ENCODE assay signal across 8 cellular contexts in the genomic region with DNA sequence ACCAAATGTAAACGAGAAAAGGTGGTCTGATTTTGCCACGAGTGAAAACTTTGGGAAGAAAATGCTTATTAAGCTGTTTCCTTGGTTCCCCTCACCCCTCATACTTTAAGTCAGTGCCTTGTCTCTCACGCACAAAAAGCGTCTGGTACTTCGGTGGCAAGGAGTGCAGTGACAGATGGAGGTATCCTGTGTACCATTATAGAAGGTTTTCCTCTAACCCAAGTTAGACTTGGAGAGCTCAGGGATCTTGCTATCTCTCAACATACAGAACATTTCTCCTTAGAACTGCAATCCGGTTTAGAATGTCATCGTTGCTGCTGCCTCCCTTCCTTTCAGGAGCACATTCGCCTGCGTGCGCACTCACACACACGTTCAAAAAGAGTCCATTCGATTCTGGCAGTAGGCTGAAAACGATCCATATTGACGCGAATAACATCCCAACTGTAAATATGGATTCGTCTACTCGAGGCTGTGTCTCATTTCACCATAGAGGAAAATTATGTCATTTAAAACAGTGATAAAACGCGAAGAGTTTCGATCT. TPM values are rescaled to one million over a fixed set of nuclear protein-coding genes. Genes with fewer than 3 reads are reported as not detected.
DNase-seq lines count a peak whose midpoint lies in the region; ATAC-seq and TF ChIP-seq lines count a peak whose summit lies in the region.

No MANE protein-coding gene starts in this region.

- no peaks in the 10 kb centered on the region for H3K36me3 ChIP-seq in Karpas-422 (ENCODE audit: insufficient read depth, low read length)
- no peaks in the 10 kb centered on the region for H3K36me3 ChIP-seq in neural progenitor cell

- H3K9me3 ChIP-seq in Karpas-422 (ENCODE audit: low read length) (no peaks in the 10 kb centered on the region), neural progenitor cell (ENCODE audit: low read depth) (no peaks in the 10 kb centered on the region)

- DNase-seq in DMS114 treated with DMSO at 0.1 percent for 48 hours (lab: John Stamatoyannopoulos, UW; ENCODE audit: unreplicated experiment) (peak; percentile 46), Karpas-422 (no peak), SK-N-DZ (ENCODE audit: low spot score) (peak; percentile 65), fibroblast of peridontal ligament (ENCODE audit: extremely low read depth) (peak; percentile 71), neural progenitor cell (ENCODE audit: low spot score) (peak; percentile 53), osteocyte (ENCODE audit: extremely low spot score, unreplicated experiment) (no peak)
- no peak for DNase-seq in activated CD4-positive, alpha-beta T cell treated with anti-CD3 and anti-CD28 coated beads, Interleukin-2, amount 50 U/mL, for 4 hours

- H3F3A ChIP-seq in neural progenitor cell (ENCODE audit: low read depth): peaks cover 24% of the 10 kb centered on the region

- peaks cover 14% of the 10 kb centered on the region for H3K36me3 Mint-ChIP-seq in neural progenitor cell
- peaks cover 18% of the 10 kb centered on the region for H3K36me3 Mint-ChIP-seq in osteocyte (ENCODE audit: unreplicated experiment)

- H3K9ac ChIP-seq in Karpas-422 (ENCODE audit: low read length) (peak overlapping the region; percentile 45), neural progenitor cell (no peak overlapping the region)

- 0 out of 2 replicates have a peak, but pooled peaks cover 2% of the 10 kb centered on the region for H3K27me3 ChIP-seq in Karpas-422 (ENCODE audit: low read length)
- no peaks in the 10 kb centered on the region for H3K27me3 ChIP-seq in neural progenitor cell

- H3K27ac Mint-ChIP-seq in neural progenitor cell (no peak overlapping the region), osteocyte (ENCODE audit: unreplicated experiment) (no peak overlapping the region)

- H3K79me2 ChIP-seq in Karpas-422 (ENCODE audit: low read length) (no peaks in the 10 kb centered on the region), neural progenitor cell (ENCODE audit: low read depth) (peaks cover 56% of the 10 kb centered on the region)

- H2AFZ ChIP-seq in Karpas-422 (ENCODE audit: low read length) (peak overlapping the region; percentile 67; the same call in 1 of the 2 replicates), neural progenitor cell (replicated peaks) (no peak overlapping the region)

- peaks cover 13% of the 10 kb centered on the region for H3K27me3 Mint-ChIP-seq in neural progenitor cell (ENCODE audit: insufficient read depth, low read depth)
- no peaks in the 10 kb centered on the region for H3K27me3 Mint-ChIP-seq in osteocyte (ENCODE audit: unreplicated experiment)

- H3K4me1 Mint-ChIP-seq in neural progenitor cell: peaks cover 19% of the 10 kb centered on the region
- peaks cover 38% of the 10 kb centered on the region for H3K4me1 Mint-ChIP-seq in osteocyte (ENCODE audit: unreplicated experiment)

- H3K4me1 ChIP-seq in Karpas-422 (ENCODE audit: low read length) (peaks cover 36% of the 10 kb centered on the region), neural progenitor cell (peaks cover 10% of the 10 kb centered on the region)

- no peak for TF ChIP-seq CTCF in neural progenitor cell (IDR thresholded peaks at IDR 0.05)
- TF ChIP-seq CTCF in osteocyte (IDR thresholded peaks at IDR 0.05): no peak

- H3K9me2 ChIP-seq in Karpas-422 (replicated peaks; ENCODE audit: insufficient read depth, low read length): no peaks in the 10 kb centered on the region

- no peak overlapping the region for H3K4me3 Mint-ChIP-seq in neural progenitor cell
- no peak overlapping the region for H3K4me3 Mint-ChIP-seq in osteocyte (ENCODE audit: unreplicated experiment)

- H3K9me3 Mint-ChIP-seq in neural progenitor cell: peaks cover 4% of the 10 kb centered on the region
- no peaks in the 10 kb centered on the region for H3K9me3 Mint-ChIP-seq in osteocyte (ENCODE audit: unreplicated experiment)

- no peaks in the 10 kb centered on the region for H4K20me1 ChIP-seq in Karpas-422 (ENCODE audit: insufficient read depth, low read depth, low read length)
- peaks cover 11% of the 10 kb centered on the region for H4K20me1 ChIP-seq in neural progenitor cell (ENCODE audit: low read depth)

- peak overlapping the region; percentile 72 for H3K4me2 ChIP-seq in Karpas-422 (ENCODE audit: low read depth, low read length, poor library complexity, severe bottlenecking)
- H3K4me2 ChIP-seq in neural progenitor cell: peak overlapping the region; percentile 92

- no peak overlapping the region for H3K27ac ChIP-seq in Karpas-422 (ENCODE audit: low read length)
- no peak overlapping the region for H3K27ac ChIP-seq in neural progenitor cell

- H3K4me3 ChIP-seq in Karpas-422 (ENCODE audit: low read length) (peak overlapping the region; percentile 58), neural progenitor cell (peak overlapping the region; percentile 97)

- ATAC-seq in HG02885 (IDR thresholded peaks at IDR 0.05; ENCODE audit: poor library complexity, unreplicated experiment): no peak

RNA-seq across cellular contexts. Expression of a gene that starts 1.1 kb away (rescaled TPM):
- total RNA-seq in Karpas-422 (2014; rRNA removed; shearing (Covaris generic); ENCODE audit: low replicate concordance): 2.2 and 2.8 TPM in 2 replicates
- 152 and 168 TPM in 2 replicates for polyA plus RNA-seq in SK-N-DZ (2014; cell fraction: cytosol; rRNA removed)
- 82.5 and 86.7 TPM in 2 replicates for polyA plus RNA-seq in SK-N-DZ (2014; cell fraction: nucleus; rRNA removed)
- total RNA-seq in neural progenitor cell (ENCODE audit: low replicate concordance) (133 and 163 TPM in 2 replicates), osteocyte (868 and 890 TPM in 2 replicates)

Comparison
In these comparisons a context has a peak if more than half of its experiments do, and no peak if none do; other contexts are left out.
1. DNase-seq: peak in DMS114 treated with DMSO at 0.1 percent for 48 hours (single experiment), SK-N-DZ (single experiment), fibroblast of peridontal ligament (single experiment) and neural progenitor cell (single experiment); none in Karpas-422 (single experiment), osteocyte (single experiment) and activated CD4-positive, alpha-beta T cell treated with anti-CD3 and anti-CD28 coated beads, Interleukin-2, amount 50 U/mL, for 4 hours (0 of 2).
2. RNA of a gene that starts 1.1 kb away (total RNA-seq): 868 to 890 TPM in osteocyte and 133 to 163 TPM in neural progenitor cell; 2.2 to 2.8 TPM in Karpas-422; every median in the first group is over 10 times any median in the second.